In genomic region chr6:127397729-127398609, GRCh38 we compare ENCODE assay signal across 18 cellular contexts. TPM values are rescaled to one million over a fixed set of nuclear protein-coding genes. Genes with fewer than 3 reads are reported as not detected.
A peak's percentile ranks its signal among the peaks of the same experiment; 100 is the strongest.
DNase-seq lines count a peak whose midpoint lies in the region; ATAC-seq and TF ChIP-seq lines count a peak whose summit lies in the region.
"Had no signal": no experiment of that assay in that cellular context is flagged by ENCODE, and none has a peak within 500 bp of the region (broad histone marks: within the 10 kb centered on the region; RNA-seq: fewer than 3 reads in every experiment).

No MANE protein-coding gene starts in this region.

- H3K9me3 ChIP-seq in lower lobe of right lung (no peaks in the 10 kb centered on the region), aorta (ENCODE audit: control insufficient read depth, low read length) (no peaks in the 10 kb centered on the region)
- H3K9me3 ChIP-seq: SJSA1 had no signal

- no peaks in the 10 kb centered on the region for H3K27me3 Mint-ChIP-seq in stimulated activated naive CD8-positive, alpha-beta T cell treated with anti-CD3 and anti-CD28 coated beads, Interleukin-15, amount 100 ng/mL, for 72 hours
- no peaks in the 10 kb centered on the region for H3K27me3 Mint-ChIP-seq in endothelial cell (ENCODE audit: unreplicated experiment)
- H3K27me3 Mint-ChIP-seq: activated CD4-positive, alpha-beta T cell treated with anti-CD3 and anti-CD28 coated beads, Interleukin-2, amount 10 ng/mL, durations not matched to agents 7 days and 5 days had no signal

- H3K9me3 Mint-ChIP-seq in stimulated activated naive CD8-positive, alpha-beta T cell treated with anti-CD3 and anti-CD28 coated beads, Interleukin-15, amount 100 ng/mL, for 72 hours, result no peaks in the 10 kb centered on the region
- no peaks in the 10 kb centered on the region for H3K9me3 Mint-ChIP-seq in endothelial cell (ENCODE audit: unreplicated experiment)
- H3K9me3 Mint-ChIP-seq: activated T-cell treated with anti-CD3 and anti-CD28 coated beads, Interleukin-2, amount 50 U/mL, for 4 hours; IgD-negative memory B cell had no signal

- WGBS in aorta, 2 donors, result 57 to 60% methylated on average over 6 of the region's 6 CpGs

- no peaks in the 10 kb centered on the region for H3K36me3 Mint-ChIP-seq in endothelial cell (ENCODE audit: low read depth, unreplicated experiment)
- H3K36me3 Mint-ChIP-seq: activated naive CD4-positive, alpha-beta T cell treated with anti-CD3 and anti-CD28 coated beads, Interleukin-2, amount 50 U/mL, for 72 hours; IgD-negative memory B cell had no signal

- intact Hi-C loops in lower lobe of right lung (cut with DNase I) (no loop called here), aorta (cut with DNase I) (no loop called here)

- no peak overlapping the region for H3K4me3 Mint-ChIP-seq in stimulated activated naive CD8-positive, alpha-beta T cell treated with anti-CD3 and anti-CD28 coated beads, Interleukin-15, amount 100 ng/mL, for 72 hours
- no peak overlapping the region for H3K4me3 Mint-ChIP-seq in endothelial cell (ENCODE audit: unreplicated experiment)
- H3K4me3 Mint-ChIP-seq: activated CD4-positive, alpha-beta T cell treated with anti-CD3 and anti-CD28 coated beads, Interleukin-2, amount 10 ng/mL, durations not matched to agents 7 days and 5 days; activated T-cell treated with anti-CD3 and anti-CD28 coated beads, Interleukin-2, amount 50 U/mL, for 4 hours; IgD-negative memory B cell had no signal

- H3K27ac Mint-ChIP-seq in stimulated activated naive CD8-positive, alpha-beta T cell treated with anti-CD3 and anti-CD28 coated beads, Interleukin-15, amount 100 ng/mL, for 72 hours, result no peak overlapping the region
- peak overlapping the region; percentile 12 for H3K27ac Mint-ChIP-seq in endothelial cell (ENCODE audit: unreplicated experiment)
- H3K27ac Mint-ChIP-seq: activated CD4-positive, alpha-beta T cell treated with anti-CD3 and anti-CD28 coated beads, Interleukin-2, amount 10 ng/mL, durations not matched to agents 7 days and 5 days; activated naive CD4-positive, alpha-beta T cell treated with anti-CD3 and anti-CD28 coated beads, Interleukin-2, amount 50 U/mL, for 72 hours had no signal

- no peak for DNase-seq in stimulated activated naive CD8-positive, alpha-beta T cell treated with anti-CD3 and anti-CD28 coated beads, Interleukin-15, amount 100 ng/mL, for 72 hours
- DNase-seq in stimulated activated naive CD8-positive, alpha-beta T cell treated with anti-CD3 and anti-CD28 coated beads, Interleukin-15, Interleukin-2, amounts not matched to agents 100 U/mL and 50 U/mL, for 24 hours, result no peak
- no peak for DNase-seq in endothelial cell (ENCODE audit: low spot score)
- DNase-seq in lower lobe of right lung, result no peak
- no peak for DNase-seq in aorta
- DNase-seq in NOMO-1 (lab: John Stamatoyannopoulos, UW; ENCODE audit: unreplicated experiment in 2 of 2), result no peak
- no peak for DNase-seq in H7
- DNase-seq: activated CD4-positive, alpha-beta T cell treated with anti-CD3 and anti-CD28 coated beads, Interleukin-2, amount 10 ng/mL, durations not matched to agents 7 days and 5 days; activated T-cell treated with anti-CD3 and anti-CD28 coated beads, Interleukin-2, amount 50 U/mL, for 4 hours; caudate nucleus; islet precursor cell; NCI-H2227 treated with DMSO at 0.1 percent for 48 hours; stimulated activated naive CD4-positive, alpha-beta T cell; T1000 had no signal

- peak; percentile 26 for ATAC-seq in stimulated activated naive CD8-positive, alpha-beta T cell treated with anti-CD3 and anti-CD28 coated beads, Interleukin-15, amount 100 ng/mL, for 72 hours
- ATAC-seq in stimulated activated naive CD8-positive, alpha-beta T cell treated with anti-CD3 and anti-CD28 coated beads, Interleukin-15, Interleukin-2, amounts not matched to agents 100 U/mL and 50 U/mL, for 24 hours, result no peak
- ATAC-seq in lower lobe of right lung (no peak), aorta (ENCODE audit: low FRiP score) (peak; percentile 11), HG03095 (IDR thresholded peaks at IDR 0.05; ENCODE audit: unreplicated experiment) (no peak)
- ATAC-seq: activated naive CD4-positive, alpha-beta T cell treated with anti-CD3 and anti-CD28 coated beads, Interleukin-2, amount 50 U/mL, for 72 hours; activated T-cell treated with anti-CD3 and anti-CD28 coated beads, Interleukin-2, amount 50 U/mL, for 4 hours had no signal

- TF ChIP-seq CTCF in endothelial cell (IDR thresholded peaks at IDR 0.05; ENCODE audit: unreplicated experiment), result no peak
- no peak for TF ChIP-seq CTCF in lower lobe of right lung (IDR thresholded peaks at IDR 0.05)

- H3K27me3 ChIP-seq in lower lobe of right lung (ENCODE audit: low read depth), result no peaks in the 10 kb centered on the region
- no peaks in the 10 kb centered on the region for H3K27me3 ChIP-seq in aorta (ENCODE audit: control insufficient read depth in 1 of 2, insufficient read depth in 2 of 2, low read length in 1 of 2)
- no peaks in the 10 kb centered on the region for H3K27me3 ChIP-seq in H7 (ENCODE audit: control insufficient read depth, insufficient read depth, low read length)
- H3K27me3 ChIP-seq: SJSA1 had no signal

- H3K4me3 ChIP-seq in lower lobe of right lung, result no peak overlapping the region
- no peak overlapping the region for H3K4me3 ChIP-seq in aorta (ENCODE audit: low read length in 2 of 2)
- H3K4me3 ChIP-seq in H7 (ENCODE audit: insufficient read depth, low read depth, low read length), result no peak overlapping the region
- H3K4me3 ChIP-seq: SJSA1 had no signal

- H3K4me1 ChIP-seq in lower lobe of right lung (no peaks in the 10 kb centered on the region), aorta (ENCODE audit: control insufficient read depth in 1 of 2, insufficient read depth in 2 of 2, low read length in 2 of 2) (peaks cover 2 to 4% of the 10 kb centered on the region in 2 donors)
- H3K4me1 ChIP-seq: SJSA1 had no signal

- H3K36me3 ChIP-seq in lower lobe of right lung (no peaks in the 10 kb centered on the region), aorta (ENCODE audit: control insufficient read depth in 1 of 2, insufficient read depth in 2 of 2, low read length in 1 of 2) (no peaks in the 10 kb centered on the region), H7 (replicated peaks; ENCODE audit: control insufficient read depth, insufficient read depth, low read length) (no peaks in the 10 kb centered on the region)
- H3K36me3 ChIP-seq: SJSA1 had no signal

- peak overlapping the region; percentile 47 for H3K27ac ChIP-seq in lower lobe of right lung
- no peak overlapping the region for H3K27ac ChIP-seq in aorta (ENCODE audit: low read depth in 1 of 2, low read length in 2 of 2)
- H3K27ac ChIP-seq: SJSA1 had no signal

- peaks cover 4% of the 10 kb centered on the region for H3K4me1 Mint-ChIP-seq in stimulated activated naive CD8-positive, alpha-beta T cell treated with anti-CD3 and anti-CD28 coated beads, Interleukin-15, amount 100 ng/mL, for 72 hours
- H3K4me1 Mint-ChIP-seq in endothelial cell (ENCODE audit: unreplicated experiment), result peaks cover 12% of the 10 kb centered on the region

RNA-seq across cellular contexts. Expression of gene ECHDC1, which starts 54.6 kb away (rescaled TPM):
- total RNA-seq in endothelial cell (ENCODE audit: unreplicated experiment) (84.1 TPM), lower lobe of right lung (109 TPM), aorta (10 to 100 TPM; 28.2 to 44.0 TPM)
- 10 to 100 TPM; 32.8 to 49.0 TPM for polyA plus RNA-seq in aorta
- total RNA-seq in H7 (2014; rRNA removed; shearing (Covaris generic)), result 48.8 and 55.5 TPM in 2 replicates

Comparison
In these comparisons a context has a peak if more than half of its experiments do, and no peak if none do; other contexts are left out.
1. ATAC-seq: peak in stimulated activated naive CD8-positive, alpha-beta T cell treated with anti-CD3 and anti-CD28 coated beads, Interleukin-15, amount 100 ng/mL, for 72 hours (single experiment) and aorta (single experiment); none in stimulated activated naive CD8-positive, alpha-beta T cell treated with anti-CD3 and anti-CD28 coated beads, Interleukin-15, Interleukin-2, amounts not matched to agents 100 U/mL and 50 U/mL, for 24 hours (single experiment), lower lobe of right lung (0 of 2) and HG03095 (single experiment).